In genomic region chr12:66066071-66066928, GRCh38 we compare ENCODE assay signal across 8 cellular contexts.
DNase-seq lines count a peak whose midpoint lies in the region; ATAC-seq and TF ChIP-seq lines count a peak whose summit lies in the region.

No MANE protein-coding gene starts in this region.

- peaks cover 51% of the 10 kb centered on the region for H3K4me1 Mint-ChIP-seq in nephron

- TF ChIP-seq CTCF in nephron (IDR thresholded peaks at IDR 0.05; ENCODE audit: unreplicated experiment in 3 of 3) (no peak), omental fat pad (IDR thresholded peaks at IDR 0.05) (no peak), transverse colon (IDR thresholded peaks at IDR 0.05) (no peak)

- H3K4me3 ChIP-seq in SK-N-MC (peak overlapping the region; percentile 73), transverse colon (no peak overlapping the region)

- in situ Hi-C loops in transverse colon (cut with MboI; ENCODE audit: low pct_ligation_motif_present in 1 of 4, low pct_unique_long_range_greater_than_20kb in 1 of 4, low sequenced_read_pairs in 3 of 4), result no loop called here

- DNase-seq in DMS 273 treated with DMSO at 0.1 percent for 48 hours (lab: John Stamatoyannopoulos, UW), result peak; percentile 76
- peak; percentile 99 for DNase-seq in SK-N-MC (ENCODE audit: low read depth, low spot score)
- DNase-seq in omental fat pad (ENCODE audit: low spot score), result no peak
- DNase-seq in transverse colon, result no peak

- H3K4me1 ChIP-seq in transverse colon, result peaks cover 0 to 5% (median 0%) of the 10 kb centered on the region in 4 donors

- no peak for TF ChIP-seq EP300 in transverse colon (IDR thresholded peaks at IDR 0.05; ENCODE audit: low read depth)

- H3K36me3 Mint-ChIP-seq in nephron (ENCODE audit: low read depth), result no peaks in the 10 kb centered on the region

- H3K27ac Mint-ChIP-seq in nephron, result peak overlapping the region; percentile 49 to 91 (median 76)

- no peak overlapping the region for H3K4me3 Mint-ChIP-seq in nephron

- no peaks in the 10 kb centered on the region for H3K27me3 Mint-ChIP-seq in nephron (ENCODE audit: low read depth)

- TF ChIP-seq POLR2A in transverse colon (IDR thresholded peaks at IDR 0.05), result no peak

- intact Hi-C loops in transverse colon (cut with DNase I; ENCODE audit: low total_unique reads), result no loop called here

- ATAC-seq in GM19452 (IDR thresholded peaks at IDR 0.05; ENCODE audit: unreplicated experiment) (peak; percentile 68), HG03378 (IDR thresholded peaks at IDR 0.05; ENCODE audit: unreplicated experiment) (peak; percentile 83), omental fat pad (ENCODE audit: low FRiP score) (no peak), esophagus mucosa (no peak)

- WGBS in transverse colon (ENCODE audit: low coverage in 1 of 2), 2 donors, result 50 to 80% methylated on average over 1 to 7 of the region's 7 CpGs

- peaks cover 16% of the 10 kb centered on the region for H3K27me3 ChIP-seq in transverse colon

- peak overlapping the region; percentile 89 for H3K9ac ChIP-seq in SK-N-MC (ENCODE audit: insufficient read length)

- H3K36me3 ChIP-seq in SK-N-MC (ENCODE audit: insufficient read depth, low read length) (no peaks in the 10 kb centered on the region), transverse colon (no peaks in the 10 kb centered on the region)

- no peaks in the 10 kb centered on the region for H3K9me3 Mint-ChIP-seq in nephron

- H3K9me3 ChIP-seq in SK-N-MC (ENCODE audit: low read depth, low read length) (no peaks in the 10 kb centered on the region), transverse colon (no peaks in the 10 kb centered on the region)

- peak overlapping the region; percentile 100 for H3K27ac ChIP-seq in SK-N-MC
- H3K27ac ChIP-seq in transverse colon, result no peak overlapping the region

Comparison
In these comparisons a context has a peak if more than half of its experiments do, and no peak if none do; other contexts are left out.
1. DNase-seq: peak in DMS 273 treated with DMSO at 0.1 percent for 48 hours (single experiment) and SK-N-MC (single experiment); none in omental fat pad (single experiment) and transverse colon (single experiment).
2. ATAC-seq: peak in GM19452 (single experiment) and HG03378 (single experiment); none in omental fat pad (single experiment) and esophagus mucosa (single experiment).